ENCODE assay signal across 16 cellular contexts in the genomic region with DNA sequence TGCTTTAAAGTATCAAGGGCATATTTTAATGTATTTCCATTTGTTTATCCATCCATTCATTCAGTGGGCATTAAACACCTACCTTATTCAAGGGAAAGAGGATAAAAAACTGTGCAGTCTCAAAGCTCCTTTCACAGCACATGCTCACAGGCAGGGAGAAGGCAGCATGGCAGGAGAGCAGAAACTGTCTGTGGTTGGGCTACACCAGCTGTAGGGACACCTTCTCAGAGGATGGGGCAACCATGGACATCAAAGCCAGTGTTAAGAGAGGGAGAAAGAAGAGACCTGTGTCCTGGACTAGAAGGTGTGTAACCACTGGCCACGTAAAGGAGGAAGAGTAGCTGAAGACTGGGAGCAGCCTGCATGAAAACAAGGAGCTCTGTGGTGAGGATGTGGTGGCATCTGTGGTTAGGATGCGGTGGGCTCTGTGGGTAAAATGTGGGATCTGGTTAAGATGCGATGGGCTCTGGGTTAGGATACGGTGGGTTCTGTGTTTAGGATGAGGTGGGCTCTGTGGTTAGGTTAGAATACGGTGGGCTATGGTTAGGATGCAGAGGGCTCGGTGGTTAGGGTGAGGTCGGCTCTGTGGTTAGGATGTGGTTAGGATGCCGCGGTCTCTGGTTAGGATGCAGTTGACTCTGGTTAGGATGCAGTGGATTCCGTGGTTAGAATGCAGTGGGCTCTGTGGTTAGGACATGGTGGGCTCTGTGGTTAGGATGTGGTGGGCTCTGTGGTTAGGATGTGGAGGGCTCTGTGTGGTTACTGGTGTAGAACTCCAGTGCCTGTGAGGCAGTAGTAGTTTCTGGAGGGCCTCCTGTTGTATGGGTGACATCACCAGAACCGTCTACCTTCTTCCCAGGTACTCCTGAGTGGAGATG.
DNase-seq lines count a peak whose midpoint lies in the region; ATAC-seq and TF ChIP-seq lines count a peak whose summit lies in the region.
"Had no signal": no experiment of that assay in that cellular context is flagged by ENCODE, and none has a peak within 500 bp of the region (broad histone marks: within the 10 kb centered on the region; RNA-seq: fewer than 3 reads in every experiment).

No MANE protein-coding gene starts in this region.

- POLR2A ChIA-PET in IMR-90 (lab: Charles Lee; ENCODE audit: unreplicated experiment), result no interaction called here
- POLR2A ChIA-PET in activated naive CD8-positive, alpha-beta T cell treated with anti-CD3 and anti-CD28 coated beads, Interleukin-2, amount 10 ng/mL, durations not matched to agents 7 days and 5 days (lab: Charles Lee), result no interaction called here

- no peak overlapping the region for H3K9ac ChIP-seq in IMR-90 (ENCODE audit: low read depth, low read length)
- H3K9ac ChIP-seq: neural progenitor cell had no signal

- no peak overlapping the region for H3K56ac ChIP-seq in IMR-90 (ENCODE audit: extremely low read depth, insufficient read depth, low read length)

- ATAC-seq in activated CD8-positive, alpha-beta memory T cell treated with anti-CD3 and anti-CD28 coated beads, Interleukin-2, amount 10 ng/mL, durations not matched to agents 7 days and 5 days, result no peak
- ATAC-seq in IMR-90 (ENCODE audit: low read depth), result no peak
- ATAC-seq in activated naive CD8-positive, alpha-beta T cell treated with anti-CD3 and anti-CD28 coated beads, Interleukin-2, amount 10 ng/mL, durations not matched to agents 7 days and 5 days (ENCODE audit: low read depth), result no peak
- no peak for ATAC-seq in HG03342 (IDR thresholded peaks at IDR 0.05; ENCODE audit: unreplicated experiment)
- ATAC-seq: Right ventricle myocardium inferior had no signal

- H2AK5ac ChIP-seq in IMR-90 (ENCODE audit: low read depth, low read length), result no peak overlapping the region

- CTCF ChIA-PET in activated CD8-positive, alpha-beta memory T cell treated with anti-CD3 and anti-CD28 coated beads, Interleukin-2, amount 10 ng/mL, durations not matched to agents 7 days and 5 days (lab: Charles Lee), result no interaction called here
- CTCF ChIA-PET in IMR-90 (lab: Yijun Ruan, JAX), result no interaction called here

- in situ Hi-C loops in IMR-90 (cut with MboI; ENCODE audit: low sequenced_read_pairs), result no loop called here

- H3K9me1 ChIP-seq in IMR-90 (ENCODE audit: insufficient read depth, low read length), result no peaks in the 10 kb centered on the region

- H3K27ac ChIP-seq in IMR-90 (ENCODE audit: insufficient read depth, low read length), result no peak overlapping the region
- H3K27ac ChIP-seq: hepatocyte, neural progenitor cell had no signal

- peaks cover 9% of the 10 kb centered on the region for H3K4me1 Mint-ChIP-seq in activated CD8-positive, alpha-beta memory T cell treated with anti-CD3 and anti-CD28 coated beads, Interleukin-2, amount 10 ng/mL, durations not matched to agents 7 days and 5 days
- H3K4me1 Mint-ChIP-seq in activated naive CD8-positive, alpha-beta T cell treated with anti-CD3 and anti-CD28 coated beads, Interleukin-2, amount 10 ng/mL, durations not matched to agents 7 days and 5 days, result peaks cover 11% of the 10 kb centered on the region

- no peak overlapping the region for H3K18ac ChIP-seq in IMR-90 (ENCODE audit: low read depth, low read length)

- H3K9me3 Mint-ChIP-seq in activated CD8-positive, alpha-beta memory T cell treated with anti-CD3 and anti-CD28 coated beads, Interleukin-2, amount 10 ng/mL, durations not matched to agents 7 days and 5 days (ENCODE audit: low read depth), result peaks cover 9% of the 10 kb centered on the region
- peaks cover 15% of the 10 kb centered on the region for H3K9me3 Mint-ChIP-seq in activated naive CD8-positive, alpha-beta T cell treated with anti-CD3 and anti-CD28 coated beads, Interleukin-2, amount 10 ng/mL, durations not matched to agents 7 days and 5 days

- H3K4me2 ChIP-seq in IMR-90 (ENCODE audit: low read depth, low read length), result no peak overlapping the region
- H3K4me2 ChIP-seq: hepatocyte, neural progenitor cell had no signal

- no peak overlapping the region for H3K4me3 ChIP-seq in IMR-90 (ENCODE audit: insufficient read depth, low read depth, low read length)
- H3K4me3 ChIP-seq: hepatocyte, neural progenitor cell had no signal

- H4K20me1 ChIP-seq in IMR-90 (ENCODE audit: insufficient read depth, low read length), result no peaks in the 10 kb centered on the region

- peak overlapping the region; percentile 80 for H3K27ac Mint-ChIP-seq in activated CD8-positive, alpha-beta memory T cell treated with anti-CD3 and anti-CD28 coated beads, Interleukin-2, amount 10 ng/mL, durations not matched to agents 7 days and 5 days
- H3K27ac Mint-ChIP-seq in activated naive CD8-positive, alpha-beta T cell treated with anti-CD3 and anti-CD28 coated beads, Interleukin-2, amount 10 ng/mL, durations not matched to agents 7 days and 5 days, result peak overlapping the region; percentile 88
- H3K27ac Mint-ChIP-seq: neural progenitor cell had no signal

- no peak for DNase-seq in activated CD8-positive, alpha-beta memory T cell treated with anti-CD3 and anti-CD28 coated beads, Interleukin-2, amount 10 ng/mL, durations not matched to agents 7 days and 5 days
- no peak for DNase-seq in activated CD8-positive, alpha-beta memory T cell treated with anti-CD3 and anti-CD28 coated beads, Interleukin-2, amount 50 U/mL, for 4 hours
- DNase-seq in IMR-90 (no peak), posterior vena cava (ENCODE audit: low spot score) (peak; percentile 16), COLO829 (ENCODE audit: low spot score) (no peak), NCI-H1048 (lab: John Stamatoyannopoulos, UW) (no peak)
- no peak for DNase-seq in activated naive CD8-positive, alpha-beta T cell treated with anti-CD3 and anti-CD28 coated beads, Interleukin-2, amount 10 ng/mL, durations not matched to agents 7 days and 5 days
- DNase-seq: effector memory CD4-positive, alpha-beta T cell; EL; mesenchymal stem cell; NCI-H187; NCI-H446 had no signal

- no peak overlapping the region for H2BK15ac ChIP-seq in IMR-90 (ENCODE audit: low read depth, low read length)

- no peak overlapping the region for H4K8ac ChIP-seq in IMR-90 (ENCODE audit: low read depth in 2 of 2, low read length in 2 of 2)

- H4K91ac ChIP-seq in IMR-90 (ENCODE audit: insufficient read depth, low read depth, low read length), result no peak overlapping the region

- no peak overlapping the region for H3K4ac ChIP-seq in IMR-90 (ENCODE audit: low read depth, low read length)

- peaks cover 25% of the 10 kb centered on the region for H3K9me3 ChIP-seq in IMR-90 (ENCODE audit: control insufficient read depth, insufficient read depth, low read length)

- no peak overlapping the region for H2BK5ac ChIP-seq in IMR-90 (ENCODE audit: low read depth, low read length, poor library complexity, severe bottlenecking)

- no TSS peak for BruUV-seq in IMR-90 (replicated peaks; lab: Mats Ljungman, UMichigan)

- no peak overlapping the region for H3K23ac ChIP-seq in IMR-90 (ENCODE audit: low read depth, low read length)

- H3K4me1 ChIP-seq in IMR-90 (ENCODE audit: control insufficient read depth, insufficient read depth, low read length), result no peaks in the 10 kb centered on the region

- TF ChIP-seq RAD21 in IMR-90 (IDR thresholded peaks at IDR 0.05; ENCODE audit: low read length), result no peak

- H3K14ac ChIP-seq in IMR-90 (replicated peaks; ENCODE audit: low read depth, low read length), result no peak overlapping the region

- no peak overlapping the region for H4K5ac ChIP-seq in IMR-90 (ENCODE audit: low read depth, low read length)

- H2AFZ ChIP-seq in IMR-90 (replicated peaks; ENCODE audit: low read length, poor library complexity), result peak overlapping the region; percentile 43
- H2AFZ ChIP-seq: hepatocyte, neural progenitor cell had no signal

- intact Hi-C loops in IMR-90 (cut with micrococcal nuclease), result no loop called here
- intact Hi-C loops in posterior vena cava (cut with DNase I), result no loop called here

- H3K36me3 ChIP-seq in IMR-90 (ENCODE audit: control insufficient read depth, insufficient read depth, low read length), result no peaks in the 10 kb centered on the region
- H3K36me3 ChIP-seq: neural progenitor cell had no signal

- peak overlapping the region; percentile 21 for H3K4me3 Mint-ChIP-seq in activated CD8-positive, alpha-beta memory T cell treated with anti-CD3 and anti-CD28 coated beads, Interleukin-2, amount 10 ng/mL, durations not matched to agents 7 days and 5 days
- H3K4me3 Mint-ChIP-seq in activated naive CD8-positive, alpha-beta T cell treated with anti-CD3 and anti-CD28 coated beads, Interleukin-2, amount 10 ng/mL, durations not matched to agents 7 days and 5 days, result peak overlapping the region; percentile 12
- H3K4me3 Mint-ChIP-seq: neural progenitor cell had no signal

- H3K27me3 Mint-ChIP-seq in activated CD8-positive, alpha-beta memory T cell treated with anti-CD3 and anti-CD28 coated beads, Interleukin-2, amount 10 ng/mL, durations not matched to agents 7 days and 5 days, result peaks cover 53% of the 10 kb centered on the region
- peaks cover 56% of the 10 kb centered on the region for H3K27me3 Mint-ChIP-seq in activated naive CD8-positive, alpha-beta T cell treated with anti-CD3 and anti-CD28 coated beads, Interleukin-2, amount 10 ng/mL, durations not matched to agents 7 days and 5 days

- 58% methylated on average over 7 of the region's 11 CpGs; no CpG with 5 or more reads in 1 of the 2 experiments for WGBS in IMR-90 (ENCODE audit: extremely low coverage in 2 of 2, insufficient read length in 1 of 2), 2 experiments

- TF ChIP-seq CTCF in IMR-90 (conservative IDR thresholded peaks at IDR 0.05; ENCODE audit: low read depth, low read length), result no peak

- dilution Hi-C loops in IMR-90 (cut with HindIII; ENCODE audit: low sequenced_read_pairs, unreplicated experiment), result no loop called here

- no peaks in the 10 kb centered on the region for H3K27me3 ChIP-seq in IMR-90 (ENCODE audit: control insufficient read depth, insufficient read depth, low read length)
- H3K27me3 ChIP-seq: neural progenitor cell had no signal

- TF ChIP-seq POLR2A in IMR-90 (IDR thresholded peaks at IDR 0.05; ENCODE audit: low read depth, low read length), result no peak

- H2BK20ac ChIP-seq in IMR-90 (ENCODE audit: low read depth, low read length), result no peak overlapping the region

- H2AK9ac ChIP-seq in IMR-90 (replicated peaks; ENCODE audit: low read depth, low read length, poor library complexity), result no peak overlapping the region

- H3K36me3 Mint-ChIP-seq in activated CD8-positive, alpha-beta memory T cell treated with anti-CD3 and anti-CD28 coated beads, Interleukin-2, amount 10 ng/mL, durations not matched to agents 7 days and 5 days, result peaks cover 8% of the 10 kb centered on the region
- H3K36me3 Mint-ChIP-seq in activated naive CD8-positive, alpha-beta T cell treated with anti-CD3 and anti-CD28 coated beads, Interleukin-2, amount 10 ng/mL, durations not matched to agents 7 days and 5 days, result peaks cover 3% of the 10 kb centered on the region
- H3K36me3 Mint-ChIP-seq: neural progenitor cell had no signal

- no peaks in the 10 kb centered on the region for H3K79me1 ChIP-seq in IMR-90 (ENCODE audit: low read depth in 1 of 2, low read length in 2 of 2)

- H2BK120ac ChIP-seq in IMR-90 (ENCODE audit: low read depth, low read length), result no peak overlapping the region

TF ChIP-seq in IMR-90, 13 proteins besides CTCF, POLR2A, EP300 and RAD21 (continues in another document):
- TF ChIP-seq RFX5 (IDR thresholded peaks at IDR 0.05; ENCODE audit: low read depth, low read length) (no peak), MAFK (IDR thresholded peaks at IDR 0.05; ENCODE audit: low read depth, low read length) (no peak)
